Comparison of ENCODE assay signal across 1 cellular context in genomic region chr5:139684350-139684880, GRCh38.
TF ChIP-seq lines count a peak whose summit lies in the region.

No MANE protein-coding gene starts in this region.

TF ChIP-seq in WTC11, 78 proteins besides CTCF, POLR2A, EP300 and RAD21 (continued from another document):
- TF ChIP-seq STAT6 (CRISPR knock-in tag; conservative IDR thresholded peaks at IDR 0.05; ENCODE audit: low read depth) (no peak), USF1 (CRISPR knock-in tag; IDR thresholded peaks at IDR 0.05) (no peak), HMGA2 (CRISPR knock-in tag; IDR thresholded peaks at IDR 0.05) (no peak), ETV6 (CRISPR knock-in tag; IDR thresholded peaks at IDR 0.05) (no peak), OVOL2 (CRISPR knock-in tag; IDR thresholded peaks at IDR 0.05; ENCODE audit: borderline replicate concordance) (no peak), SP1 (CRISPR knock-in tag; conservative IDR thresholded peaks at IDR 0.05) (no peak)
